In genomic region chr7:44784364-44784763, GRCh38 we compare ENCODE assay signal across 33 cellular contexts.
"Had no signal": no experiment of that assay in that cellular context is flagged by ENCODE, and none has a peak within 500 bp of the region (broad histone marks: within the 10 kb centered on the region; RNA-seq: fewer than 3 reads in every experiment).

No MANE protein-coding gene starts in this region.

- H3K4me3 ChIP-seq: adrenal gland, breast epithelium, cardiac muscle cell, colonic mucosa, esophagus squamous epithelium, gastroesophageal sphincter had no signal

- H3K36me3 ChIP-seq: adrenal gland, breast epithelium, cardiac muscle cell, colonic mucosa, esophagus squamous epithelium, gastroesophageal sphincter, WERI-Rb-1 had no signal

- DNase-seq: activated B cell treated with CpG ODN at 0.5 μM for 24 hours; activated CD4-positive, alpha-beta T cell treated with anti-CD3 and anti-CD28 coated beads for 48 hours; activated CD4-positive, alpha-beta T cell treated with anti-CD3 and anti-CD28 coated beads, Interleukin-2, amount 50 U/mL, for 1 hour; activated CD4-positive, alpha-beta T cell treated with anti-CD3 and anti-CD28 coated beads, Interleukin-2, amount 50 U/mL, for 48 hours; activated CD8-positive, alpha-beta memory T cell treated with anti-CD3 and anti-CD28 coated beads for 24 hours; activated CD8-positive, alpha-beta T cell treated with anti-CD3 and anti-CD28 coated beads for 36 hours; activated effector memory CD4-positive, alpha-beta T cell treated with Interleukin-2 at 50 U/mL for 16 hours; activated gamma-delta T cell treated with Interleukin-2 at 50 U/mL for 16 hours; activated naive CD4-positive, alpha-beta T cell treated with anti-CD3 and anti-CD28 coated beads for 36 hours; activated naive CD8-positive, alpha-beta T cell treated with anti-CD3 and anti-CD28 coated beads for 36 hours; activated naive CD8-positive, alpha-beta T cell treated with anti-CD3 and anti-CD28 coated beads, Interleukin-2, amount 50 U/mL, for 24 hours; activated T-cell treated with anti-CD3 and anti-CD28 coated beads, Interleukin-2, amount 50 U/mL, for 4 hours; adrenal gland; amygdala; aorta; central memory CD4-positive, alpha-beta T cell; cerebellar nuclear complex; colonic mucosa; effector CD8-positive, alpha-beta T cell; esophagus squamous epithelium; foreskin melanocyte; T-helper 1 cell; T-helper 17 cell; T1000; WERI-Rb-1 had no signal

- H3K9me3 ChIP-seq: adrenal gland, colonic mucosa had no signal

- H3K4me1 ChIP-seq: adrenal gland, breast epithelium, colonic mucosa, esophagus squamous epithelium, gastroesophageal sphincter had no signal

- H3K27me3 ChIP-seq: adrenal gland, breast epithelium, cardiac muscle cell, colonic mucosa, esophagus squamous epithelium, gastroesophageal sphincter had no signal

- FAIRE-seq: endometrium, endothelial cell of umbilical vein had no signal

- ATAC-seq: activated CD4-positive, CD25-positive, alpha-beta regulatory T cell treated with anti-CD3 and anti-CD28 coated beads, Interleukin-2, amount 50 U/mL, for 24 hours; activated CD8-positive, alpha-beta T cell treated with anti-CD3 and anti-CD28 coated beads for 36 hours; activated naive CD8-positive, alpha-beta T cell treated with anti-CD3 and anti-CD28 coated beads, Interleukin-2, amount 50 U/mL, for 24 hours; activated T-cell treated with anti-CD3 and anti-CD28 coated beads, Interleukin-2, amount 50 U/mL, for 4 hours; activated T-helper 17 cell treated with anti-CD3 and anti-CD28 coated beads, Interleukin-2, amount 50 U/mL, for 72 hours; gastroesophageal sphincter; T-helper 17 cell had no signal

- H3K27ac ChIP-seq: adrenal gland, breast epithelium, cardiac muscle cell, colonic mucosa, epithelial cell of prostate, esophagus squamous epithelium, gastroesophageal sphincter, WERI-Rb-1 had no signal
